1 cellular context compared by ENCODE assay signal in the genomic region with DNA sequence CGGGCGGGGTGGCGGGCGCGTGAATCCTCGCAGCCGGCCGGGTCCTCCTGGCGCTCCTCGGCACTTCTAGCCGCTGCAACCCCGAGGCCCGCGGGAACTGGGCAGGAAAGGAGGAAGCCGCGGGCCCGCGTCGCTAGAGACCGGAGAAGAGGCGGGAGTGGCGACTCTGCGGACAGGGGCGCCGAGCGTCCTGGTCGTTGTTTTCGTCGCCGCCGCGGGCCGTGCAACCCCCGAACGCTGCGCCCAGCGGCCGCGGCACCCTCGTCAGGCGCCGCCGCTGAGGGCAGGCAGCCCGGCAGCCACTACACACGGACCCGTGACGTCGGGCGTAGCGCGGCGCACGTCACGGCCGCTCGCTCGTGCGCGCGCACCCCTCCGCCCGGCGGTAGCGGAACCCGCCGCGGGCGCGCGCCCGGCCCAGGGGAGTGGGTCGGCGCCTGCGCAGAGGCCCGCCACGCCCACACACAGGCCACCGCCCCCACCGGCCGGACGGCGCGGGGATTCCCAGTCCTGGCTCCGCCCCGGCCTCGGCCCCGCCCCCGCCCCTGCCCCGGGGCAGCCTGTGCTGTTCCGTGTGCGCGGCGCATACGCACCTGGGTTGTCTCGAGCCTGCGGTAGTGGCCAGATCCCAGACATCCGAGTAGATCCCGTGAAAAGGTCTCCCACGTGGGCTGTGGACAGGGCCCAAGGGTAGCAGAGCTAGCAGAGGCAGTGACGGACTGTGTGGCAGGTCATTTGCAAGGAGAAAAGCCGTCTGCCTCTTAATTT.
A peak's percentile ranks its signal among the peaks of the same experiment; 100 is the strongest.
TF ChIP-seq lines count a peak whose summit lies in the region.

A gene with protein sequence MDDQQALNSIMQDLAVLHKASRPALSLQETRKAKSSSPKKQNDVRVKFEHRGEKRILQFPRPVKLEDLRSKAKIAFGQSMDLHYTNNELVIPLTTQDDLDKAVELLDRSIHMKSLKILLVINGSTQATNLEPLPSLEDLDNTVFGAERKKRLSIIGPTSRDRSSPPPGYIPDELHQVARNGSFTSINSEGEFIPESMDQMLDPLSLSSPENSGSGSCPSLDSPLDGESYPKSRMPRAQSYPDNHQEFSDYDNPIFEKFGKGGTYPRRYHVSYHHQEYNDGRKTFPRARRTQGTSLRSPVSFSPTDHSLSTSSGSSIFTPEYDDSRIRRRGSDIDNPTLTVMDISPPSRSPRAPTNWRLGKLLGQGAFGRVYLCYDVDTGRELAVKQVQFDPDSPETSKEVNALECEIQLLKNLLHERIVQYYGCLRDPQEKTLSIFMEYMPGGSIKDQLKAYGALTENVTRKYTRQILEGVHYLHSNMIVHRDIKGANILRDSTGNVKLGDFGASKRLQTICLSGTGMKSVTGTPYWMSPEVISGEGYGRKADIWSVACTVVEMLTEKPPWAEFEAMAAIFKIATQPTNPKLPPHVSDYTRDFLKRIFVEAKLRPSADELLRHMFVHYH (minus strand): TSS at position 321 of the 768 bp plus-strand sequence. CDS start 44,846 bp downstream, outside the sequence.

TF ChIP-seq in A549, 52 proteins besides CTCF, POLR2A, EP300 and RAD21 (continued from another document):
- TF ChIP-seq, protein P1, sequence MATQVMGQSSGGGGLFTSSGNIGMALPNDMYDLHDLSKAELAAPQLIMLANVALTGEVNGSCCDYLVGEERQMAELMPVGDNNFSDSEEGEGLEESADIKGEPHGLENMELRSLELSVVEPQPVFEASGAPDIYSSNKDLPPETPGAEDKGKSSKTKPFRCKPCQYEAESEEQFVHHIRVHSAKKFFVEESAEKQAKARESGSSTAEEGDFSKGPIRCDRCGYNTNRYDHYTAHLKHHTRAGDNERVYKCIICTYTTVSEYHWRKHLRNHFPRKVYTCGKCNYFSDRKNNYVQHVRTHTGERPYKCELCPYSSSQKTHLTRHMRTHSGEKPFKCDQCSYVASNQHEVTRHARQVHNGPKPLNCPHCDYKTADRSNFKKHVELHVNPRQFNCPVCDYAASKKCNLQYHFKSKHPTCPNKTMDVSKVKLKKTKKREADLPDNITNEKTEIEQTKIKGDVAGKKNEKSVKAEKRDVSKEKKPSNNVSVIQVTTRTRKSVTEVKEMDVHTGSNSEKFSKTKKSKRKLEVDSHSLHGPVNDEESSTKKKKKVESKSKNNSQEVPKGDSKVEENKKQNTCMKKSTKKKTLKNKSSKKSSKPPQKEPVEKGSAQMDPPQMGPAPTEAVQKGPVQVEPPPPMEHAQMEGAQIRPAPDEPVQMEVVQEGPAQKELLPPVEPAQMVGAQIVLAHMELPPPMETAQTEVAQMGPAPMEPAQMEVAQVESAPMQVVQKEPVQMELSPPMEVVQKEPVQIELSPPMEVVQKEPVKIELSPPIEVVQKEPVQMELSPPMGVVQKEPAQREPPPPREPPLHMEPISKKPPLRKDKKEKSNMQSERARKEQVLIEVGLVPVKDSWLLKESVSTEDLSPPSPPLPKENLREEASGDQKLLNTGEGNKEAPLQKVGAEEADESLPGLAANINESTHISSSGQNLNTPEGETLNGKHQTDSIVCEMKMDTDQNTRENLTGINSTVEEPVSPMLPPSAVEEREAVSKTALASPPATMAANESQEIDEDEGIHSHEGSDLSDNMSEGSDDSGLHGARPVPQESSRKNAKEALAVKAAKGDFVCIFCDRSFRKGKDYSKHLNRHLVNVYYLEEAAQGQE (IDR thresholded peaks at IDR 0.05) = peak; percentile 15; the same call in 1 of the 2 replicates
- no peak for TF ChIP-seq RNF2 (IDR thresholded peaks at IDR 0.05; ENCODE audit: borderline replicate concordance, low read depth)
